10 cellular contexts compared by ENCODE assay signal in the genomic region with DNA sequence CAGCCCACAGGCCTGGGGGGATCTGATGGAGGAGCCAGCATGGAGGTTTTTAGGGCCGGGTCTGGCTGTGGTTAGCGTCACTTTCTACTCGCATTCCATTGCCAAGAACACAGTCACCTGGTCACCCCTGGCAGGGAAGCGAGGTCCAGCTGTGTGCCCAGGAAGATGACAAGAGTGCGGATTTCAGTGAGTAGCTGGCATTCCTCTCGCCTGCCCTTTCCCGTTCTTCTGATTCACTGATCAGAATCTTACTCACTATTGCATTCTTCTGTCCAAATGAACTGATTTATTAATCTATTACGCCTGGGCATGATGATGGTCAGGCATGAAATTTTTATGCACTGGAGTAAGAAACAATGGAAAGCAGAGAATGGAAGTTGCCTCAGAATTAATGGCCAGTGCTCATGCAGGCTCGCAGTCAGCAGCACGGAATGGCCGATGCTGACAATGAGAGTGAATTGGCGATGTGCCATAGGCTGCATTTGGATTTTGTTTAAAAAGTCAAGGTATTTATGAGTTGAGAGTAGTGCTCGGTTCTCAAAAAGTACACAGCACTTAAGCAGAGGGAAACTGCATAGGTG.
DNase-seq lines count a peak whose midpoint lies in the region; ATAC-seq and TF ChIP-seq lines count a peak whose summit lies in the region.
"Had no signal": no experiment of that assay in that cellular context is flagged by ENCODE, and none has a peak within 500 bp of the region (broad histone marks: within the 10 kb centered on the region; RNA-seq: fewer than 3 reads in every experiment).

No MANE protein-coding gene starts in this region.

- POLR2A ChIA-PET in activated CD4-positive, alpha-beta T cell treated with anti-CD3 and anti-CD28 coated beads for 36 hours (lab: Charles Lee) = no interaction called here

- no peak for ATAC-seq in activated CD4-positive, alpha-beta T cell treated with anti-CD3 and anti-CD28 coated beads for 36 hours
- no peak for ATAC-seq in T-helper 17 cell
- ATAC-seq in stimulated activated effector memory CD8-positive, alpha-beta T cell treated with anti-CD3 and anti-CD28 coated beads, Interleukin-12 subunit alpha, Interleukin-12 subunit beta, amount 100 ng/mL, for 72 hours = no peak
- ATAC-seq in GM19035 (IDR thresholded peaks at IDR 0.05; ENCODE audit: unreplicated experiment) = no peak
- ATAC-seq: A549 had no signal

- no peaks in the 10 kb centered on the region for H3K36me3 Mint-ChIP-seq in activated CD4-positive, alpha-beta T cell treated with anti-CD3 and anti-CD28 coated beads, Interleukin-2, amount 10 ng/mL, durations not matched to agents 24 days and 14 days (ENCODE audit: low read depth)
- H3K36me3 Mint-ChIP-seq in activated CD4-positive, alpha-beta T cell treated with anti-CD3 and anti-CD28 coated beads for 36 hours (ENCODE audit: low read depth) = peaks cover 2% of the 10 kb centered on the region
- peaks cover 3% of the 10 kb centered on the region for H3K36me3 Mint-ChIP-seq in T-helper 17 cell (ENCODE audit: low read depth)
- H3K36me3 Mint-ChIP-seq in stimulated activated effector memory CD8-positive, alpha-beta T cell treated with anti-CD3 and anti-CD28 coated beads, Interleukin-12 subunit alpha, Interleukin-12 subunit beta, amount 100 ng/mL, for 72 hours = no peaks in the 10 kb centered on the region

- peak overlapping the region; percentile 6 for H3K27ac Mint-ChIP-seq in activated CD4-positive, alpha-beta T cell treated with anti-CD3 and anti-CD28 coated beads, Interleukin-2, amount 10 ng/mL, durations not matched to agents 24 days and 14 days
- H3K27ac Mint-ChIP-seq in activated CD4-positive, alpha-beta T cell treated with anti-CD3 and anti-CD28 coated beads for 36 hours = no peak overlapping the region
- H3K27ac Mint-ChIP-seq in T-helper 17 cell = peak overlapping the region; percentile 95
- peak overlapping the region; percentile 75 for H3K27ac Mint-ChIP-seq in stimulated activated effector memory CD8-positive, alpha-beta T cell treated with anti-CD3 and anti-CD28 coated beads, Interleukin-12 subunit alpha, Interleukin-12 subunit beta, amount 100 ng/mL, for 72 hours

- H3K9me3 ChIP-seq in T-helper 17 cell (ENCODE audit: control insufficient read depth, low read length, poor library complexity, severe bottlenecking) = no peaks in the 10 kb centered on the region
- H3K9me3 ChIP-seq: A549 had no signal

- peaks cover 32% of the 10 kb centered on the region for H3K4me1 Mint-ChIP-seq in activated CD4-positive, alpha-beta T cell treated with anti-CD3 and anti-CD28 coated beads, Interleukin-2, amount 10 ng/mL, durations not matched to agents 24 days and 14 days
- peaks cover 77% of the 10 kb centered on the region for H3K4me1 Mint-ChIP-seq in activated CD4-positive, alpha-beta T cell treated with anti-CD3 and anti-CD28 coated beads for 36 hours
- H3K4me1 Mint-ChIP-seq in T-helper 17 cell = peaks cover 81% of the 10 kb centered on the region
- H3K4me1 Mint-ChIP-seq in stimulated activated effector memory CD8-positive, alpha-beta T cell treated with anti-CD3 and anti-CD28 coated beads, Interleukin-12 subunit alpha, Interleukin-12 subunit beta, amount 100 ng/mL, for 72 hours = peaks cover 86% of the 10 kb centered on the region

- CTCF ChIA-PET in activated CD4-positive, alpha-beta T cell treated with anti-CD3 and anti-CD28 coated beads for 36 hours (lab: Charles Lee) = interaction anchor here (0.6 to 1.5 kb wide), 3 partner anchors 14 to 234 kb away, joined by 3 to 4 read pairs (median 3); no protein-coding TSS in a partner anchor

- TF ChIP-seq CTCF in GM13976 (IDR thresholded peaks at IDR 0.05; ENCODE audit: borderline replicate concordance, control extremely low read depth, extremely low read depth, insufficient read depth, missing control alignments) = no peak

- no peak for DNase-seq in activated CD4-positive, alpha-beta T cell treated with anti-CD3 and anti-CD28 coated beads, Interleukin-2, amount 10 ng/mL, durations not matched to agents 24 days and 14 days
- DNase-seq in activated CD4-positive, alpha-beta T cell treated with anti-CD3 and anti-CD28 coated beads for 36 hours = no peak
- DNase-seq in T-helper 17 cell (no peak), glomerular endothelial cell (ENCODE audit: extremely low read depth, low read depth, low spot score) (peak; percentile 57), GM13976 (ENCODE audit: low spot score) (no peak), COLO829 (ENCODE audit: low spot score) (no peak)
- no peak for DNase-seq in stimulated activated effector memory CD8-positive, alpha-beta T cell treated with anti-CD3 and anti-CD28 coated beads, Interleukin-12 subunit alpha, Interleukin-12 subunit beta, amount 100 ng/mL, for 72 hours (ENCODE audit: low spot score in 2 of 2)
- DNase-seq: NCI-H510A treated with DMSO at 0.1 percent for 48 hours had no signal

- H3K9me3 Mint-ChIP-seq in activated CD4-positive, alpha-beta T cell treated with anti-CD3 and anti-CD28 coated beads, Interleukin-2, amount 10 ng/mL, durations not matched to agents 24 days and 14 days = no peaks in the 10 kb centered on the region
- H3K9me3 Mint-ChIP-seq in activated CD4-positive, alpha-beta T cell treated with anti-CD3 and anti-CD28 coated beads for 36 hours (ENCODE audit: low read depth) = no peaks in the 10 kb centered on the region
- H3K9me3 Mint-ChIP-seq in stimulated activated effector memory CD8-positive, alpha-beta T cell treated with anti-CD3 and anti-CD28 coated beads, Interleukin-12 subunit alpha, Interleukin-12 subunit beta, amount 100 ng/mL, for 72 hours = no peaks in the 10 kb centered on the region

- no peak overlapping the region for H3K4me3 Mint-ChIP-seq in activated CD4-positive, alpha-beta T cell treated with anti-CD3 and anti-CD28 coated beads, Interleukin-2, amount 10 ng/mL, durations not matched to agents 24 days and 14 days
- H3K4me3 Mint-ChIP-seq in activated CD4-positive, alpha-beta T cell treated with anti-CD3 and anti-CD28 coated beads for 36 hours = no peak overlapping the region
- peak overlapping the region; percentile 9 for H3K4me3 Mint-ChIP-seq in T-helper 17 cell
- H3K4me3 Mint-ChIP-seq in stimulated activated effector memory CD8-positive, alpha-beta T cell treated with anti-CD3 and anti-CD28 coated beads, Interleukin-12 subunit alpha, Interleukin-12 subunit beta, amount 100 ng/mL, for 72 hours = no peak overlapping the region

- H3K27me3 Mint-ChIP-seq in activated CD4-positive, alpha-beta T cell treated with anti-CD3 and anti-CD28 coated beads, Interleukin-2, amount 10 ng/mL, durations not matched to agents 24 days and 14 days = no peaks in the 10 kb centered on the region
- H3K27me3 Mint-ChIP-seq in activated CD4-positive, alpha-beta T cell treated with anti-CD3 and anti-CD28 coated beads for 36 hours = no peaks in the 10 kb centered on the region
- H3K27me3 Mint-ChIP-seq in T-helper 17 cell = no peaks in the 10 kb centered on the region

- in situ Hi-C loops in GM13976 (cut with MboI; ENCODE audit: low sequenced_read_pairs, unreplicated experiment) = no loop called here

- intact Hi-C loops in activated CD4-positive, alpha-beta T cell treated with anti-CD3 and anti-CD28 coated beads, Interleukin-2, amount 10 ng/mL, durations not matched to agents 24 days and 14 days (cut with micrococcal nuclease) = no loop called here
- intact Hi-C loops in activated CD4-positive, alpha-beta T cell treated with anti-CD3 and anti-CD28 coated beads for 36 hours (cut with DNase I, micrococcal nuclease) = no loop called here
